19 cellular contexts compared by ENCODE assay signal in the genomic region with DNA sequence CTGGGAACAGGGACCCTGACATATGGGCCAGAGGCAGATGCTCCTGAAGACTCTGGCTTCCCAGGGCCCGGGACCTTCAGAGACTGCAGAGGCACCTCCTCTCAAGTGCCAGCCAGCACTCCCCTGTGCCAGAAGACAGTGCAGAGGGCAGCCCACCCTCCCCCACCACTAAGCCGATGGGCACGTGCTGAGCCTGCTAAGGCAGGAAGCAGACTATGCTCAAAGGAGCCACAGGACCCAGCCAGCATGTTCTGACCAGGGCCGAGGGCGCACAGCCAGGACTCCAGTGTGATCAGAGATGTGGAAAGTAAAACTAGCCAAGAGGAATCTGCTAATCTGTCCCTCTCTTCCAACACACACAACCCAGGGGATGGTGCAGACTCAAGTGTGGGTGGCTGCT. TPM values are rescaled to one million over a fixed set of nuclear protein-coding genes. Genes with fewer than 3 reads are reported as not detected.
"Had no signal": no experiment of that assay in that cellular context is flagged by ENCODE, and none has a peak within 500 bp of the region (broad histone marks: within the 10 kb centered on the region; RNA-seq: fewer than 3 reads in every experiment).

No MANE protein-coding gene starts in this region.

- H3K9me3 Mint-ChIP-seq: activated T-cell treated with anti-CD3 and anti-CD28 coated beads, Interleukin-2, amount 50 U/mL, for 4 hours had no signal

- H3K9me3 ChIP-seq: left lung, neutrophil, thoracic aorta had no signal

- H3K27me3 ChIP-seq: brain microvascular endothelial cell, left lung, neutrophil, right atrium auricular region had no signal

- H3K4me1 ChIP-seq: heart right ventricle, left lung, right atrium auricular region had no signal

- H3K4me3 ChIP-seq: heart right ventricle, left lung, right atrium auricular region, skin epidermis, thoracic aorta had no signal

- H3K36me3 ChIP-seq: brain microvascular endothelial cell, heart right ventricle, left lung, neutrophil, right atrium auricular region, thoracic aorta had no signal

- ATAC-seq: activated T-cell treated with anti-CD3 and anti-CD28 coated beads, Interleukin-2, amount 50 U/mL, for 4 hours; left lung; naive thymus-derived CD8-positive, alpha-beta T cell had no signal

- H3K4me1 Mint-ChIP-seq: endodermal cell had no signal

- DNase-seq: activated CD4-positive, CD25-positive, alpha-beta regulatory T cell treated with anti-CD3 and anti-CD28 coated beads, Interleukin-2, amount 50 U/mL, for 72 hours; activated naive CD8-positive, alpha-beta T cell treated with anti-CD3 and anti-CD28 coated beads for 36 hours; activated T-cell treated with anti-CD3 and anti-CD28 coated beads, Interleukin-2, amount 50 U/mL, for 4 hours; brain microvascular endothelial cell; dermis blood vessel endothelial cell; endodermal cell; heart right ventricle; islet precursor cell; stimulated activated CD4-positive, alpha-beta T cell treated with anti-CD3 and anti-CD28 coated beads, Interleukin-4, amount 100 ng/mL, for 4 hours had no signal

- H3K27me3 Mint-ChIP-seq: activated naive CD8-positive, alpha-beta T cell treated with anti-CD3 and anti-CD28 coated beads for 36 hours; memory B cell; naive thymus-derived CD8-positive, alpha-beta T cell; stimulated activated naive CD8-positive, alpha-beta T cell treated with anti-CD3 and anti-CD28 coated beads, Interleukin-15, Interleukin-2, amounts not matched to agents 100 ng/mL and 50 ng/mL, for 24 hours had no signal

- H3K36me3 Mint-ChIP-seq: memory B cell; naive thymus-derived CD8-positive, alpha-beta T cell had no signal

- H3K4me3 Mint-ChIP-seq: activated naive CD8-positive, alpha-beta T cell treated with anti-CD3 and anti-CD28 coated beads for 36 hours; activated T-cell treated with anti-CD3 and anti-CD28 coated beads, Interleukin-2, amount 50 U/mL, for 4 hours; endodermal cell; memory B cell; naive thymus-derived CD8-positive, alpha-beta T cell; stimulated activated naive CD8-positive, alpha-beta T cell treated with anti-CD3 and anti-CD28 coated beads, Interleukin-15, Interleukin-2, amounts not matched to agents 100 ng/mL and 50 ng/mL, for 24 hours had no signal

- H3K27ac ChIP-seq: brain microvascular endothelial cell, heart right ventricle, left lung, neutrophil, right atrium auricular region, skin epidermis, thoracic aorta had no signal

- H3K27ac Mint-ChIP-seq: activated naive CD8-positive, alpha-beta T cell treated with anti-CD3 and anti-CD28 coated beads for 36 hours; endodermal cell; memory B cell; stimulated activated naive CD8-positive, alpha-beta T cell treated with anti-CD3 and anti-CD28 coated beads, Interleukin-15, Interleukin-2, amounts not matched to agents 100 ng/mL and 50 ng/mL, for 24 hours had no signal

RNA-seq across cellular contexts. Expression of gene DIO3, which starts 29.8 kb away (rescaled TPM):
- total RNA-seq: activated naive CD8-positive, alpha-beta T cell treated with anti-CD3 and anti-CD28 coated beads for 36 hours; activated T-cell treated with anti-CD3 and anti-CD28 coated beads, Interleukin-2, amount 50 U/mL, for 4 hours; dermis blood vessel endothelial cell; epithelial cell of proximal tubule; naive thymus-derived CD8-positive, alpha-beta T cell; SK-MEL-5 had no signal
- polyA plus RNA-seq: naive thymus-derived CD8-positive, alpha-beta T cell had no signal
